In genomic region chr2:207796585-207797350, GRCh38 we compare ENCODE assay signal across 11 cellular contexts. TPM values are rescaled to one million over a fixed set of nuclear protein-coding genes. Genes with fewer than 3 reads are reported as not detected.
DNase-seq lines count a peak whose midpoint lies in the region; ATAC-seq and TF ChIP-seq lines count a peak whose summit lies in the region.
"Had no signal": no experiment of that assay in that cellular context is flagged by ENCODE, and none has a peak within 500 bp of the region (broad histone marks: within the 10 kb centered on the region; RNA-seq: fewer than 3 reads in every experiment).

No MANE protein-coding gene starts in this region.

- ATAC-seq in lung (ENCODE audit: insufficient read depth, low FRiP score) (peak; percentile 84), HG03025 (IDR thresholded peaks at IDR 0.05; ENCODE audit: low FRiP score, unreplicated experiment) (no peak)
- ATAC-seq: esophagus mucosa had no signal

- WGBS in lung, 2 donors: 60 to 76% methylated on average over 8 of the region's 8 CpGs

- DNase-seq in DMS53 (lab: John Stamatoyannopoulos, UW): peak; percentile 81
- DNase-seq in NCI-H2107 treated with DMSO at 0.1 percent for 48 hours (lab: John Stamatoyannopoulos, UW; ENCODE audit: unreplicated experiment): peak; percentile 74
- peak; percentile 91 for DNase-seq in cerebellar cortex (ENCODE audit: low spot score)
- peak; percentile 82 for DNase-seq in lung (ENCODE audit: low spot score)
- no peak for DNase-seq in dermis blood vessel endothelial cell
- no peak for DNase-seq in posterior vena cava (ENCODE audit: low spot score)
- DNase-seq in tibial artery: no peak
- DNase-seq: activated T-cell treated with anti-CD3 and anti-CD28 coated beads, Interleukin-2, amount 50 U/mL, for 24 hours; CD4-positive, alpha-beta T cell had no signal

- H3K9me3 ChIP-seq in lung (ENCODE audit: control insufficient read depth in 2 of 2, insufficient read depth in 1 of 2, low read length in 1 of 2) (no peaks in the 10 kb centered on the region), tibial artery (no peaks in the 10 kb centered on the region)

- no peaks in the 10 kb centered on the region for H3K36me3 ChIP-seq in lung (ENCODE audit: control insufficient read depth in 2 of 2, insufficient read depth in 2 of 2, low read length in 2 of 2)
- no peaks in the 10 kb centered on the region for H3K36me3 ChIP-seq in tibial artery

- intact Hi-C loops in posterior vena cava (cut with DNase I): no loop called here
- intact Hi-C loops in tibial artery (cut with DNase I; ENCODE audit: low total_unique reads): loop anchor here (10.0 kb wide), 1 partner anchor 108 kb away; no protein-coding TSS in a partner anchor

- peak overlapping the region in 1 of 2 donors; percentile 76 for H3K27ac ChIP-seq in lung (ENCODE audit: low read depth in 1 of 2, low read length in 1 of 2)
- no peak overlapping the region for H3K27ac ChIP-seq in tibial artery

- TF ChIP-seq CTCF in lung (IDR thresholded peaks at IDR 0.05; ENCODE audit: control extremely low read depth, extremely low read depth) (no peak), tibial artery (IDR thresholded peaks at IDR 0.05) (no peak)

- H3K27me3 ChIP-seq in lung (ENCODE audit: control insufficient read depth, insufficient read depth) (no peaks in the 10 kb centered on the region), tibial artery (no peaks in the 10 kb centered on the region)

- H3K4me1 ChIP-seq in lung (ENCODE audit: control insufficient read depth in 2 of 2, insufficient read depth in 2 of 2, low read length in 2 of 2) (peaks cover 1 to 3% of the 10 kb centered on the region in 2 donors), tibial artery (peaks cover 0 to 8% (median 6%) of the 10 kb centered on the region in 4 donors)

- H3K4me3 ChIP-seq in lung (no peak overlapping the region), tibial artery (no peak overlapping the region)

RNA-seq across cellular contexts. Expression of gene FZD5, which starts 27.1 kb away (rescaled TPM):
- 10 to 100 TPM; 30.5 to 47.8 TPM for total RNA-seq in lung
- polyA plus RNA-seq in lung: 10 to 100 TPM in 1 of 2 donors, 1 to 10 TPM in 1; 9.8 to 10.6 TPM
- total RNA-seq in dermis blood vessel endothelial cell: 5.3 and 5.4 TPM in 2 replicates
- total RNA-seq in posterior vena cava: 1 to 10 TPM; 3.4 to 3.7 TPM

Comparison
In these comparisons a context has a peak if more than half of its experiments do, and no peak if none do; other contexts are left out.
1. DNase-seq: peak in DMS53 (single experiment), NCI-H2107 treated with DMSO at 0.1 percent for 48 hours (single experiment), cerebellar cortex (single experiment) and lung (single experiment); none in dermis blood vessel endothelial cell (single experiment), posterior vena cava (single experiment) and tibial artery (0 of 2).